Comparison of ENCODE assay signal across 1 cellular context in genomic region chr4:176377705-176378302, GRCh38.
TF ChIP-seq lines count a peak whose summit lies in the region.

No MANE protein-coding gene starts in this region.

TF ChIP-seq in GM12878, 131 proteins besides CTCF, POLR2A, EP300 and RAD21 (continued from another document):
- no peak for TF ChIP-seq HDGF (IDR thresholded peaks at IDR 0.05)
- TF ChIP-seq SMAD5 (IDR thresholded peaks at IDR 0.05; ENCODE audit: low read depth) = no peak
- TF ChIP-seq MTA2 (IDR thresholded peaks at IDR 0.05; ENCODE audit: low read depth) = peak; percentile 25; the same call in 1 of the 2 replicates
- no peak for TF ChIP-seq RCOR1 (conservative IDR thresholded peaks at IDR 0.05; ENCODE audit: low read depth, low read length)
TF ChIP-seq in GM12878: peak in this region for 7.
